12 cellular contexts compared by ENCODE assay signal in the genomic region with DNA sequence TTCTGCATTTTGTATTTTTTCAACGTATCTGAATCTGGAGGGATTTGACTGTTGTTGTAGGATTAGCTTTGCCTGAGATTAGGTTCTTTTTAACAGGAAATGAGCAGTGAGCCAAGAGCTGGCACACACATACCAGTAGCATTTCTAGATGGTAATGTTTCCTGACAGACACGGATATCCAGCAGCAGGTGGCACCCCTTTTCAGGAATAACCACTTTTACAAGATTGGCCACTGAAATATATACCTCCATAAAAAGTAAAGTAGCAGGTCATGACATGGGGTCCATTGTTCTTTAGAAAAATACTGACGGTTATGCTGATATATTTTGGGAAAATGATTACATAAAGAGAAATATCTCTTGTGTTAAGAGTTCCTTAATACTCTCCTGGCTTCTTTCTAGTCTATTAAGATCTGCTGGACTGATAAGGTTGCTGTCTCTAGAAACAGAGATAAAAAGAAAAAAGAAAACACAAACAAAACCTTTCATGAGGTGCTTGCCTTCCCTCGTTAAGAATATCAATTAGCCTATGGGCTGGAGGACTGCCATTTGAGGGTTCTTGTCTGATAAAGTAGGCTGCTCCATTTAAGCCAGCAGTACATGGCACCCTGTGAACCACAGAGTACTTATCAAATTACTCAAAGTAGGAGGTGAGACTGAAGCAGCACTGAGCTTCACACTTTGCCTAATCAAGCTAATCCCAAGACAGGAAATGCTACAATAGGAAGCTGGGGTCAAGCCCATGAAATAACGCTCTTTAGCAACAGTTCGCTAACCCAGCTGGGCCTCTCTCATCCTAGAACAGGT.
DNase-seq lines count a peak whose midpoint lies in the region; ATAC-seq and TF ChIP-seq lines count a peak whose summit lies in the region.
"Had no signal": no experiment of that assay in that cellular context is flagged by ENCODE, and none has a peak within 500 bp of the region (broad histone marks: within the 10 kb centered on the region; RNA-seq: fewer than 3 reads in every experiment).

No MANE protein-coding gene starts in this region.

- no peaks in the 10 kb centered on the region for H3K9me3 ChIP-seq in Peyer's patch

- DNase-seq in HT-29 (ENCODE audit: low spot score) (peak; percentile 8), NCI-H2107 treated with DMSO at 0.1 percent for 48 hours (lab: John Stamatoyannopoulos, UW; ENCODE audit: unreplicated experiment) (peak; percentile 67), astrocyte of the hippocampus (ENCODE audit: low read depth, low spot score) (peak; percentile 22), retinal pigment epithelial cell (ENCODE audit: low read depth) (peak; percentile 87), Peyer's patch (no peak)
- DNase-seq in activated CD4-positive, alpha-beta T cell treated with anti-CD3 and anti-CD28 coated beads for 1 hour: no peak
- DNase-seq: erythroblast, midbrain, NCI-H1092, retina had no signal

- no peaks in the 10 kb centered on the region for H3K36me3 ChIP-seq in Peyer's patch

- no peaks in the 10 kb centered on the region for H3K27me3 ChIP-seq in Peyer's patch

- no peak overlapping the region for H3K4me3 ChIP-seq in retinal pigment epithelial cell (ENCODE audit: low read length)
- no peak overlapping the region for H3K4me3 ChIP-seq in Peyer's patch

- TF ChIP-seq CTCF in retinal pigment epithelial cell (conservative IDR thresholded peaks at IDR 0.05; ENCODE audit: low read depth, low read length): no peak
- TF ChIP-seq CTCF in Peyer's patch (IDR thresholded peaks at IDR 0.05): peak in 2 of 6 experiments; percentile 14 to 29

- H3K27ac ChIP-seq in Peyer's patch: no peak overlapping the region

- H3K4me1 ChIP-seq in Peyer's patch: no peaks in the 10 kb centered on the region

- no peak for TF ChIP-seq POLR2A in Peyer's patch (IDR thresholded peaks at IDR 0.05)

- no peak for ATAC-seq in HG02870 (IDR thresholded peaks at IDR 0.05; ENCODE audit: unreplicated experiment)
- ATAC-seq: Right ventricle myocardium inferior had no signal

Comparison
In these comparisons a context has a peak if more than half of its experiments do, and no peak if none do; other contexts are left out.
1. DNase-seq: peak in HT-29 (single experiment), NCI-H2107 treated with DMSO at 0.1 percent for 48 hours (single experiment), astrocyte of the hippocampus (single experiment) and retinal pigment epithelial cell (single experiment); none in Peyer's patch (0 of 3) and activated CD4-positive, alpha-beta T cell treated with anti-CD3 and anti-CD28 coated beads for 1 hour (single experiment).